In genomic region chr12:93707836-93708235, GRCh38 we compare ENCODE assay signal across 19 cellular contexts. TPM values are rescaled to one million over a fixed set of nuclear protein-coding genes. Genes with fewer than 3 reads are reported as not detected.
DNase-seq lines count a peak whose midpoint lies in the region; ATAC-seq and TF ChIP-seq lines count a peak whose summit lies in the region.
"Had no signal": no experiment of that assay in that cellular context is flagged by ENCODE, and none has a peak within 500 bp of the region (broad histone marks: within the 10 kb centered on the region; RNA-seq: fewer than 3 reads in every experiment).

No MANE protein-coding gene starts in this region.

- H3K27me3 Mint-ChIP-seq in WTC11 (ENCODE audit: low read depth) = no peaks in the 10 kb centered on the region
- H3K27me3 Mint-ChIP-seq in activated naive CD4-positive, alpha-beta T cell treated with anti-CD3 and anti-CD28 coated beads for 36 hours (ENCODE audit: low read depth) = no peaks in the 10 kb centered on the region
- H3K27me3 Mint-ChIP-seq in activated CD4-positive, alpha-beta T cell treated with anti-CD3 and anti-CD28 coated beads, Interleukin-2, amount 10 ng/mL, durations not matched to agents 7 days and 5 days = no peaks in the 10 kb centered on the region
- H3K27me3 Mint-ChIP-seq: activated CD4-positive, alpha-beta T cell treated with anti-CD3 and anti-CD28 coated beads for 36 hours; stimulated activated memory B cell treated with anti-CD40 and anti-IgM and Interleukin-4, amounts not matched to agents 10 μg/mL and 1 μg/mL and 100 μg/mL, for 72 hours had no signal

- no peak overlapping the region for H3K4me3 ChIP-seq in ACC112 (ENCODE audit: low read depth, low read length)
- H3K4me3 ChIP-seq: neural progenitor cell had no signal

- H3K9me3 Mint-ChIP-seq in WTC11 = peaks cover 23% of the 10 kb centered on the region
- H3K9me3 Mint-ChIP-seq in activated naive CD4-positive, alpha-beta T cell treated with anti-CD3 and anti-CD28 coated beads for 36 hours = peaks cover 17% of the 10 kb centered on the region
- H3K9me3 Mint-ChIP-seq in activated CD4-positive, alpha-beta T cell treated with anti-CD3 and anti-CD28 coated beads, Interleukin-2, amount 10 ng/mL, durations not matched to agents 7 days and 5 days = peaks cover 17% of the 10 kb centered on the region

- DNase-seq in HS-5 (ENCODE audit: low read depth) (peak; percentile 42), WTC11 (ENCODE audit: low spot score) (no peak), iris pigment epithelial cell (ENCODE audit: low read depth) (peak; percentile 66), OCI-M2 (lab: John Stamatoyannopoulos, UW; ENCODE audit: unreplicated experiment) (no peak)
- DNase-seq in activated naive CD4-positive, alpha-beta T cell treated with anti-CD3 and anti-CD28 coated beads for 36 hours = no peak
- no peak for DNase-seq in activated CD4-positive, alpha-beta T cell treated with anti-CD3 and anti-CD28 coated beads, Interleukin-2, amount 10 ng/mL, durations not matched to agents 7 days and 5 days
- DNase-seq: activated CD4-positive, alpha-beta T cell treated with anti-CD3 and anti-CD28 coated beads for 36 hours; activated T-cell treated with anti-CD3 and anti-CD28 coated beads, Interleukin-2, amount 50 U/mL, for 72 hours; amygdala; KG1; NCI-H1436; NCI-H510A treated with DMSO at 0.1 percent for 48 hours; T-helper 9 cell had no signal

- no peak overlapping the region for H3K27ac Mint-ChIP-seq in WTC11
- H3K27ac Mint-ChIP-seq in activated naive CD4-positive, alpha-beta T cell treated with anti-CD3 and anti-CD28 coated beads for 36 hours = no peak overlapping the region
- H3K27ac Mint-ChIP-seq in activated CD4-positive, alpha-beta T cell treated with anti-CD3 and anti-CD28 coated beads, Interleukin-2, amount 10 ng/mL, durations not matched to agents 7 days and 5 days = no peak overlapping the region
- H3K27ac Mint-ChIP-seq: activated CD4-positive, alpha-beta T cell treated with anti-CD3 and anti-CD28 coated beads for 36 hours; activated T-cell treated with anti-CD3 and anti-CD28 coated beads, Interleukin-2, amount 50 U/mL, for 72 hours; neural progenitor cell; stimulated activated memory B cell treated with anti-CD40 and anti-IgM and Interleukin-4, amounts not matched to agents 10 μg/mL and 1 μg/mL and 100 μg/mL, for 72 hours had no signal

- H3K27me3 ChIP-seq in ACC112 (ENCODE audit: insufficient read depth, low read length) = no peaks in the 10 kb centered on the region
- H3K27me3 ChIP-seq: neural progenitor cell had no signal

- peaks cover 16% of the 10 kb centered on the region for H3K4me1 ChIP-seq in ACC112 (ENCODE audit: control insufficient read depth, insufficient read depth, low read length, unreplicated experiment)
- H3K4me1 ChIP-seq: neural progenitor cell had no signal

- H3K4me3 Mint-ChIP-seq in WTC11 = no peak overlapping the region
- H3K4me3 Mint-ChIP-seq in activated naive CD4-positive, alpha-beta T cell treated with anti-CD3 and anti-CD28 coated beads for 36 hours = no peak overlapping the region
- no peak overlapping the region for H3K4me3 Mint-ChIP-seq in activated CD4-positive, alpha-beta T cell treated with anti-CD3 and anti-CD28 coated beads, Interleukin-2, amount 10 ng/mL, durations not matched to agents 7 days and 5 days
- H3K4me3 Mint-ChIP-seq: activated CD4-positive, alpha-beta T cell treated with anti-CD3 and anti-CD28 coated beads for 36 hours; activated T-cell treated with anti-CD3 and anti-CD28 coated beads, Interleukin-2, amount 50 U/mL, for 72 hours; neural progenitor cell; stimulated activated memory B cell treated with anti-CD40 and anti-IgM and Interleukin-4, amounts not matched to agents 10 μg/mL and 1 μg/mL and 100 μg/mL, for 72 hours had no signal

- H2AFZ ChIP-seq in ACC112 (ENCODE audit: low read length, unreplicated experiment) = no peak overlapping the region
- H2AFZ ChIP-seq: neural progenitor cell had no signal

- H3K4me1 Mint-ChIP-seq in WTC11 = peaks cover 24% of the 10 kb centered on the region
- H3K4me1 Mint-ChIP-seq in activated naive CD4-positive, alpha-beta T cell treated with anti-CD3 and anti-CD28 coated beads for 36 hours (ENCODE audit: low read depth) = peaks cover 24% of the 10 kb centered on the region
- H3K4me1 Mint-ChIP-seq in activated CD4-positive, alpha-beta T cell treated with anti-CD3 and anti-CD28 coated beads, Interleukin-2, amount 10 ng/mL, durations not matched to agents 7 days and 5 days = peaks cover 4% of the 10 kb centered on the region
- H3K4me1 Mint-ChIP-seq: neural progenitor cell had no signal

- ATAC-seq in WTC11 = no peak
- ATAC-seq in GM21367 (IDR thresholded peaks at IDR 0.05; ENCODE audit: unreplicated experiment) = no peak
- ATAC-seq: activated CD4-positive, alpha-beta T cell treated with anti-CD3 and anti-CD28 coated beads for 36 hours; activated T-cell treated with anti-CD3 and anti-CD28 coated beads, Interleukin-2, amount 50 U/mL, for 72 hours; Panc1; sciatic nerve; stimulated activated memory B cell treated with anti-CD40 and anti-IgM and Interleukin-4, amounts not matched to agents 10 μg/mL and 1 μg/mL and 100 μg/mL, for 72 hours had no signal

- H3K79me2 ChIP-seq in ACC112 (ENCODE audit: control insufficient read depth, insufficient read depth, low read length, unreplicated experiment) = no peaks in the 10 kb centered on the region

- peaks cover 18% of the 10 kb centered on the region for H3K36me3 Mint-ChIP-seq in WTC11
- H3K36me3 Mint-ChIP-seq in activated naive CD4-positive, alpha-beta T cell treated with anti-CD3 and anti-CD28 coated beads for 36 hours (ENCODE audit: low read depth) = peaks cover 21% of the 10 kb centered on the region
- H3K36me3 Mint-ChIP-seq in activated CD4-positive, alpha-beta T cell treated with anti-CD3 and anti-CD28 coated beads, Interleukin-2, amount 10 ng/mL, durations not matched to agents 7 days and 5 days (ENCODE audit: low read depth) = no peaks in the 10 kb centered on the region
- H3K36me3 Mint-ChIP-seq: neural progenitor cell had no signal

- H3K27ac ChIP-seq in ACC112 (ENCODE audit: low read depth, low read length) = 0 out of 2 replicates have a peak overlapping the region, but pooled peaks have one; percentile 30
- H3K27ac ChIP-seq: neural progenitor cell had no signal

- POLR2A ChIA-PET in WTC11 (lab: Charles Lee) = no interaction called here
- POLR2A ChIA-PET in activated CD4-positive, alpha-beta T cell treated with anti-CD3 and anti-CD28 coated beads, Interleukin-2, amount 10 ng/mL, durations not matched to agents 7 days and 5 days (lab: Charles Lee) = no interaction called here

- TF ChIP-seq CTCF in WTC11 (IDR thresholded peaks at IDR 0.05) = no peak

- no peaks in the 10 kb centered on the region for H3K36me3 ChIP-seq in ACC112 (ENCODE audit: insufficient read depth, low read length)
- H3K36me3 ChIP-seq: neural progenitor cell had no signal

- CTCF ChIA-PET in WTC11 (lab: Charles Lee) = no interaction called here
- CTCF ChIA-PET in activated naive CD4-positive, alpha-beta T cell treated with anti-CD3 and anti-CD28 coated beads for 36 hours (lab: Charles Lee) = no interaction called here
- CTCF ChIA-PET in activated CD4-positive, alpha-beta T cell treated with anti-CD3 and anti-CD28 coated beads, Interleukin-2, amount 10 ng/mL, durations not matched to agents 7 days and 5 days (lab: Charles Lee) = no interaction called here

- intact Hi-C loops in activated naive CD4-positive, alpha-beta T cell treated with anti-CD3 and anti-CD28 coated beads for 36 hours (cut with micrococcal nuclease) = no loop called here

TF ChIP-seq in WTC11, 78 proteins besides CTCF, POLR2A, EP300 and RAD21:
- TF ChIP-seq GABPB1 (CRISPR knock-in tag; IDR thresholded peaks at IDR 0.05) (peak; percentile 58), HMGXB4 (CRISPR knock-in tag; IDR thresholded peaks at IDR 0.05) (no peak), FOXP4 (CRISPR knock-in tag; IDR thresholded peaks at IDR 0.05) (no peak)
TF ChIP-seq in WTC11: peak in this region for 1.

RNA-seq across cellular contexts. Expression of gene CRADD, which starts 30.7 kb away (rescaled TPM):
- total RNA-seq in WTC11 (2021) = 7.1 to 11.6 TPM (median 9.1 TPM) in 3 replicates
- total RNA-seq in activated naive CD4-positive, alpha-beta T cell treated with anti-CD3 and anti-CD28 coated beads for 36 hours = 10 to 100 TPM; 14.3 to 15.6 TPM
- 10 to 100 TPM in 1 of 2 experiments, 1 to 10 TPM in 1; 9.7 to 12.6 TPM for total RNA-seq in activated CD4-positive, alpha-beta T cell treated with anti-CD3 and anti-CD28 coated beads, Interleukin-2, amount 10 ng/mL, durations not matched to agents 7 days and 5 days

Comparison
In these comparisons a context has a peak if more than half of its experiments do, and no peak if none do; other contexts are left out.
1. DNase-seq: peak in HS-5 (single experiment) and iris pigment epithelial cell (single experiment); none in WTC11 (single experiment), activated naive CD4-positive, alpha-beta T cell treated with anti-CD3 and anti-CD28 coated beads for 36 hours (single experiment), OCI-M2 (single experiment) and activated CD4-positive, alpha-beta T cell treated with anti-CD3 and anti-CD28 coated beads, Interleukin-2, amount 10 ng/mL, durations not matched to agents 7 days and 5 days (single experiment).